22 cellular contexts compared by ENCODE assay signal in genomic region chr16:55113195-55113594, GRCh38.
DNase-seq lines count a peak whose midpoint lies in the region; ATAC-seq and TF ChIP-seq lines count a peak whose summit lies in the region.
"Had no signal": no experiment of that assay in that cellular context is flagged by ENCODE, and none has a peak within 500 bp of the region (broad histone marks: within the 10 kb centered on the region; RNA-seq: fewer than 3 reads in every experiment).

No MANE protein-coding gene starts in this region.

- DNase-seq in cardiac septum (ENCODE audit: low spot score): peak; percentile 65
- DNase-seq in left ventricle myocardium superior: no peak
- no peak for DNase-seq in neural crest cell (ENCODE audit: low read depth, low spot score)
- DNase-seq in left lobe of liver (ENCODE audit: low spot score): no peak
- no peak for DNase-seq in NCI-H82 (lab: John Stamatoyannopoulos, UW)
- DNase-seq: AML-193; C1 segment of cervical spinal cord; CD4-positive, alpha-beta memory T cell; CD4-positive, CD25-positive, alpha-beta regulatory T cell; CD8-positive, alpha-beta memory T cell; COR-L47; DMS 273 treated with DMSO at 0.1 percent for 48 hours; DMS153; DMS53; DMS79; DND-41; EL; GDM1 had no signal

- H3K36me3 Mint-ChIP-seq in neural crest cell (ENCODE audit: low read depth): no peaks in the 10 kb centered on the region
- H3K36me3 Mint-ChIP-seq: CD14-positive monocyte; CD4-positive, alpha-beta memory T cell; CD4-positive, CD25-positive, alpha-beta regulatory T cell; CD8-positive, alpha-beta memory T cell had no signal

- H3K4me1 Mint-ChIP-seq in neural crest cell: no peaks in the 10 kb centered on the region
- H3K4me1 Mint-ChIP-seq: B cell; CD14-positive monocyte; CD4-positive, alpha-beta memory T cell; CD4-positive, CD25-positive, alpha-beta regulatory T cell; CD8-positive, alpha-beta memory T cell had no signal

- H3K4me3 Mint-ChIP-seq in neural crest cell: no peak overlapping the region
- H3K4me3 Mint-ChIP-seq: B cell; CD14-positive monocyte; CD4-positive, CD25-positive, alpha-beta regulatory T cell; CD8-positive, alpha-beta memory T cell had no signal

- no peak for TF ChIP-seq CTCF in neural crest cell (conservative IDR thresholded peaks at IDR 0.05)

- ATAC-seq in left ventricle myocardium superior (no peak), left lobe of liver (no peak)
- ATAC-seq: A549, GM12878 had no signal

- intact Hi-C loops in cardiac septum (cut with DNase I) (no loop called here), left ventricle myocardium superior (cut with micrococcal nuclease) (no loop called here)

- H3K9me3 Mint-ChIP-seq in neural crest cell: no peaks in the 10 kb centered on the region
- H3K9me3 Mint-ChIP-seq: CD4-positive, alpha-beta memory T cell had no signal

- H3K27me3 Mint-ChIP-seq in neural crest cell (ENCODE audit: low read depth): no peaks in the 10 kb centered on the region
- H3K27me3 Mint-ChIP-seq: B cell; CD4-positive, alpha-beta memory T cell; CD4-positive, CD25-positive, alpha-beta regulatory T cell had no signal

- H3K27ac Mint-ChIP-seq in neural crest cell (ENCODE audit: unreplicated experiment): peak overlapping the region; percentile 67
- H3K27ac Mint-ChIP-seq: B cell; CD14-positive monocyte; CD4-positive, CD25-positive, alpha-beta regulatory T cell had no signal
